In genomic region chr12:100672075-100672592, GRCh38 we compare ENCODE assay signal across 8 cellular contexts.
DNase-seq lines count a peak whose midpoint lies in the region; ATAC-seq and TF ChIP-seq lines count a peak whose summit lies in the region.

No MANE protein-coding gene starts in this region.

- no peak for TF ChIP-seq EP300 in ovary (IDR thresholded peaks at IDR 0.05)

- no peak overlapping the region for H3K4me3 Mint-ChIP-seq in endodermal cell

- TF ChIP-seq CTCF in RWPE2 (IDR thresholded peaks at IDR 0.05; ENCODE audit: poor library complexity, severe bottlenecking) (peak; percentile 45), endodermal cell (conservative IDR thresholded peaks at IDR 0.05) (peak; percentile 84), ovary (IDR thresholded peaks at IDR 0.05) (no peak)

- no peaks in the 10 kb centered on the region for H3K9me3 ChIP-seq in RWPE2 (ENCODE audit: severe bottlenecking)
- H3K9me3 ChIP-seq in endodermal cell (ENCODE audit: control insufficient read depth, low read length) = no peaks in the 10 kb centered on the region
- H3K9me3 ChIP-seq in ovary = no peaks in the 10 kb centered on the region

- H3K27me3 Mint-ChIP-seq in endodermal cell (ENCODE audit: insufficient read depth) = no peaks in the 10 kb centered on the region

- no peak overlapping the region for H3K9ac ChIP-seq in endodermal cell (ENCODE audit: extremely low read depth, low read length, poor library complexity, severe bottlenecking)

- WGBS in endodermal cell (ENCODE audit: insufficient coverage in 1 of 2, insufficient read length in 1 of 2), 2 experiments = 20 to 71% methylated on average over 1 to 2 of the region's 2 CpGs
- whole genome bisulfite sequencing in ovary, 3 donors = 75 to 85% (median 76%) methylated on average over 2 of the region's 2 CpGs

- ATAC-seq in GM18498 (IDR thresholded peaks at IDR 0.05; ENCODE audit: unreplicated experiment) (peak; percentile 77), HG02973 (IDR thresholded peaks at IDR 0.05; ENCODE audit: unreplicated experiment) (peak; percentile 64), RWPE2 (ENCODE audit: low read depth) (no peak)

- no peaks in the 10 kb centered on the region for H3K27me3 ChIP-seq in RWPE2 (ENCODE audit: insufficient read depth, poor library complexity, severe bottlenecking)
- H3K27me3 ChIP-seq in endodermal cell (ENCODE audit: control insufficient read depth, insufficient read depth, low read length, poor library complexity, severe bottlenecking) = no peaks in the 10 kb centered on the region
- H3K27me3 ChIP-seq in ovary = no peaks in the 10 kb centered on the region

- H3K36me3 Mint-ChIP-seq in endodermal cell (ENCODE audit: low read depth) = no peaks in the 10 kb centered on the region

- no peak overlapping the region for H3K27ac Mint-ChIP-seq in endodermal cell

- H3K4me3 ChIP-seq in RWPE2 (ENCODE audit: severe bottlenecking) (no peak overlapping the region), endodermal cell (ENCODE audit: low read length) (no peak overlapping the region), ovary (no peak overlapping the region)

- H3K4me1 ChIP-seq in RWPE2 (ENCODE audit: insufficient read depth, poor library complexity, severe bottlenecking) (no peaks in the 10 kb centered on the region), endodermal cell (ENCODE audit: control insufficient read depth, insufficient read depth, low read length) (no peaks in the 10 kb centered on the region), ovary (ENCODE audit: insufficient read depth) (no peaks in the 10 kb centered on the region)

- no peak for TF ChIP-seq POLR2A in ovary (IDR thresholded peaks at IDR 0.05)

- H3K4me1 Mint-ChIP-seq in endodermal cell = no peaks in the 10 kb centered on the region

- H3K9me3 Mint-ChIP-seq in endodermal cell = no peaks in the 10 kb centered on the region

- intact Hi-C loops in ovary (cut with DNase I) = no loop called here

- H3K36me3 ChIP-seq in RWPE2 (ENCODE audit: low read depth) (no peaks in the 10 kb centered on the region), endodermal cell (ENCODE audit: control insufficient read depth, insufficient read depth, low read length) (no peaks in the 10 kb centered on the region), ovary (no peaks in the 10 kb centered on the region)

- DNase-seq in AG08396 (ENCODE audit: low spot score) = peak; percentile 14
- DNase-seq in RWPE2 (ENCODE audit: low spot score) = no peak
- DNase-seq in endodermal cell = peak; percentile 95
- DNase-seq in stimulated activated CD8-positive, alpha-beta memory T cell treated with anti-CD3 and anti-CD28 coated beads, Interleukin-15, amount 100 ng/mL, for 48 hours (ENCODE audit: low read depth in 2 of 2) = peak; percentile 8 to 10
- no peak for DNase-seq in ovary
- DNase-seq in NOMO-1 treated with dmso at 0.1 percent for 144 hours (lab: John Stamatoyannopoulos, UW; ENCODE audit: unreplicated experiment) = no peak

- H3K27ac ChIP-seq in RWPE2 (ENCODE audit: poor library complexity, severe bottlenecking) (no peak overlapping the region), endodermal cell (ENCODE audit: low read depth, low read length) (no peak overlapping the region), ovary (no peak overlapping the region)

Comparison
In these comparisons a context has a peak if more than half of its experiments do, and no peak if none do; other contexts are left out.
1. DNase-seq: peak in AG08396 (single experiment), endodermal cell (single experiment) and stimulated activated CD8-positive, alpha-beta memory T cell treated with anti-CD3 and anti-CD28 coated beads, Interleukin-15, amount 100 ng/mL, for 48 hours (2 of 2); none in RWPE2 (single experiment), ovary (0 of 5) and NOMO-1 treated with dmso at 0.1 percent for 144 hours (single experiment).
2. CTCF ChIP-seq: peak in RWPE2 (single experiment) and endodermal cell (single experiment); none in ovary (0 of 3).